In genomic region chr5:150496534-150496933, GRCh38 we compare ENCODE assay signal across 2 cellular contexts.
TF ChIP-seq lines count a peak whose summit lies in the region.

No MANE protein-coding gene starts in this region.

TF ChIP-seq in liver, 16 proteins besides CTCF, POLR2A, EP300 and RAD21:
- TF ChIP-seq RXRA (IDR thresholded peaks at IDR 0.05), result no peak
- TF ChIP-seq HNF4G (IDR thresholded peaks at IDR 0.05), result no peak
- TF ChIP-seq FOXA2 (IDR thresholded peaks at IDR 0.05), result no peak
- TF ChIP-seq EGR1 (IDR thresholded peaks at IDR 0.05; ENCODE audit: low read depth in 2 of 2), result no peak
- TF ChIP-seq NR2F2 (IDR thresholded peaks at IDR 0.05), result peak; percentile 47
- TF ChIP-seq HNF4A (conservative IDR thresholded peaks at IDR 0.05), result no peak
- TF ChIP-seq GABPA (IDR thresholded peaks at IDR 0.05 in 1 of 2, conservative IDR thresholded peaks at IDR 0.05 in 1 of 2), result no peak
- no peak for TF ChIP-seq JUND (IDR thresholded peaks at IDR 0.05)

TF ChIP-seq in HepG2, 621 proteins besides CTCF, POLR2A, EP300 and RAD21:
- TF ChIP-seq ZNF557 (CRISPR knock-in tag; IDR thresholded peaks at IDR 0.05) (no peak), PHB2 (IDR thresholded peaks at IDR 0.05; ENCODE audit: partially characterized antibody) (no peak), ZNF510 (CRISPR knock-in tag; IDR thresholded peaks at IDR 0.05; ENCODE audit: low read depth) (no peak), CREB1 (IDR thresholded peaks at IDR 0.05) (no peak), CREB1 (CRISPR knock-in tag; IDR thresholded peaks at IDR 0.05) (no peak), ZNF589 (CRISPR knock-in tag; conservative IDR thresholded peaks at IDR 0.05) (no peak), ZNF558 (CRISPR knock-in tag; IDR thresholded peaks at IDR 0.05; ENCODE audit: borderline replicate concordance) (no peak), ZNF841 (CRISPR knock-in tag; IDR thresholded peaks at IDR 0.05; ENCODE audit: borderline replicate concordance) (no peak), HNRNPH1 (optimal IDR thresholded peaks at IDR 0.05; ENCODE audit: low read depth, low read length) (no peak), ISX (CRISPR knock-in tag; conservative IDR thresholded peaks at IDR 0.05) (no peak), NPAS2 (CRISPR knock-in tag; IDR thresholded peaks at IDR 0.05; ENCODE audit: borderline replicate concordance) (no peak), RBM22 (optimal IDR thresholded peaks at IDR 0.05; ENCODE audit: low read length) (no peak), KLF12 (CRISPR knock-in tag; IDR thresholded peaks at IDR 0.05; ENCODE audit: borderline replicate concordance) (no peak)
- TF ChIP-seq, protein P1, sequence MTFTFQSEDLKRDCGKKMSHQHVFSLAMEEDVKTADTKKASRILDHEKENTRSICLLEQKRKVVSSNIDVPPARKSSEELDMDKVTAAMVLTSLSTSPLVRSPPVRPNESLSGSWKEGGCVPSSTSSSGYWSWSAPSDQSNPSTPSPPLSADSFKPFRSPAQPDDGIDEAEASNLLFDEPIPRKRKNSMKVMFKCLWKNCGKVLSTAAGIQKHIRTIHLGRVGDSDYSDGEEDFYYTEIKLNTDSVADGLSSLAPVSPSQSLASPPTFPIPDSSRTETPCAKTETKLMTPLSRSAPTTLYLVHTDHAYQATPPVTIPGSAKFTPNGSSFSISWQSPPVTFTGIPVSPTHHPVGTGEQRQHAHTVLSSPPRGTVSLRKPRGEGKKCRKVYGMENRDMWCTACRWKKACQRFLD (CRISPR knock-in tag; IDR thresholded peaks at IDR 0.05; ENCODE audit: borderline replicate concordance), result no peak
- TF ChIP-seq, protein P2, sequence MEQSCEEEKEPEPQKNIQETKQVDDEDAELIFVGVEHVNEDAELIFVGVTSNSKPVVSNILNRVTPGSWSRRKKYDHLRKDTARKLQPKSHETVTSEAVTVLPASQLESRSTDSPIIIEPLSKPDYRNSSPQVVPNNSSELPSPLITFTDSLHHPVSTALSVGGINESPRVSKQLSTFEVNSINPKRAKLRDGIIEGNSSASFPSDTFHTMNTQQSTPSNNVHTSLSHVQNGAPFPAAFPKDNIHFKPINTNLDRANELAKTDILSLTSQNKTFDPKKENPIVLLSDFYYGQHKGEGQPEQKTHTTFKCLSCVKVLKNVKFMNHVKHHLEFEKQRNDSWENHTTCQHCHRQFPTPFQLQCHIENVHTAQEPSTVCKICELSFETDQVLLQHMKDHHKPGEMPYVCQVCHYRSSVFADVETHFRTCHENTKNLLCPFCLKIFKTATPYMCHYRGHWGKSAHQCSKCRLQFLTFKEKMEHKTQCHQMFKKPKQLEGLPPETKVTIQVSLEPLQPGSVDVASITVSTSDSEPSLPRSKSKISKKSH (CRISPR knock-in tag; IDR thresholded peaks at IDR 0.05; ENCODE audit: borderline replicate concordance), result no peak
- TF ChIP-seq, protein P3, sequence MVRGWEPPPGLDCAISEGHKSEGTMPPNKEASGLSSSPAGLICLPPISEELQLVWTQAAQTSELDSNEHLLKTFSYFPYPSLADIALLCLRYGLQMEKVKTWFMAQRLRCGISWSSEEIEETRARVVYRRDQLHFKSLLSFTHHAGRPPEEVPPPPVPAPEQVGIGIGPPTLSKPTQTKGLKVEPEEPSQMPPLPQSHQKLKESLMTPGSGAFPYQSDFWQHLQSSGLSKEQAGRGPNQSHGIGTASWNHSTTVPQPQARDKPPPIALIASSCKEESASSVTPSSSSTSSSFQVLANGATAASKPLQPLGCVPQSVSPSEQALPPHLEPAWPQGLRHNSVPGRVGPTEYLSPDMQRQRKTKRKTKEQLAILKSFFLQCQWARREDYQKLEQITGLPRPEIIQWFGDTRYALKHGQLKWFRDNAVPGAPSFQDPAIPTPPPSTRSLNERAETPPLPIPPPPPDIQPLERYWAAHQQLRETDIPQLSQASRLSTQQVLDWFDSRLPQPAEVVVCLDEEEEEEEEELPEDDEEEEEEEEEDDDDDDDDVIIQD (CRISPR knock-in tag; IDR thresholded peaks at IDR 0.05; ENCODE audit: low read depth), result no peak
- TF ChIP-seq, protein P4, sequence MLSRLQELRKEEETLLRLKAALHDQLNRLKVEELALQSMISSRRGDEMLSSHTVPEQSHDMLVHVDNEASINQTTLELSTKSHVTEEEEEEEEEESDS (CRISPR knock-in tag; IDR thresholded peaks at IDR 0.05; ENCODE audit: borderline replicate concordance), result no peak
